ENCODE assay signal across 13 cellular contexts in the genomic region with DNA sequence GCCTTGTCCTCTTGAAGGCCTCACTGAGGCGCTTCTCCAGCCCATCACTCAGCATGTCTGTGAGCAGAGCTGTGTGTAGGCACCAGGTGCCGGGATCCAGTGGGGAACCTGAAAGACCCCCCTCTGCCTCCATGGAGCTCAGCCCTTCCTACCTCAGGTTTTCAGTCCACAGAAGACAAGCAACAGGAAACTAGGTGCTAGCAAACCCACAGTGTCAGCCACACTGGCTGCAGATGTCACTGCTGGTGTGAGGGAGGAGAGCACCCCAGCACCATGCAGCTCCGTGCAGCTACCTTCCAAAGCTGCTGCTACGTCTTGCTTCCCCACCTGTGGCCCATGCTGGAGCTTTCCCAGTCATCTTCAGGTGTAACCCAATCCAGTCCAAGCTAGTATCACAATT. TPM values are rescaled to one million over a fixed set of nuclear protein-coding genes. Genes with fewer than 3 reads are reported as not detected.
A peak's percentile ranks its signal among the peaks of the same experiment; 100 is the strongest.
DNase-seq lines count a peak whose midpoint lies in the region; ATAC-seq and TF ChIP-seq lines count a peak whose summit lies in the region.
"Had no signal": no experiment of that assay in that cellular context is flagged by ENCODE, and none has a peak within 500 bp of the region (broad histone marks: within the 10 kb centered on the region; RNA-seq: fewer than 3 reads in every experiment).

No MANE protein-coding gene starts in this region.

- H3K36me3 Mint-ChIP-seq in activated B cell treated with CpG ODN at 0.5 μM for 24 hours (ENCODE audit: low read depth): peaks cover 7% of the 10 kb centered on the region
- peaks cover 29% of the 10 kb centered on the region for H3K36me3 Mint-ChIP-seq in activated naive CD8-positive, alpha-beta T cell treated with anti-CD3 and anti-CD28 coated beads, Interleukin-2, amount 50 U/mL, for 24 hours (ENCODE audit: low read depth)

- H3K27me3 Mint-ChIP-seq in activated B cell treated with CpG ODN at 0.5 μM for 24 hours: no peaks in the 10 kb centered on the region
- H3K27me3 Mint-ChIP-seq in activated naive CD8-positive, alpha-beta T cell treated with anti-CD3 and anti-CD28 coated beads, Interleukin-2, amount 50 U/mL, for 24 hours: peaks cover 2% of the 10 kb centered on the region

- H3K9me3 Mint-ChIP-seq in activated B cell treated with CpG ODN at 0.5 μM for 24 hours: no peaks in the 10 kb centered on the region
- H3K9me3 Mint-ChIP-seq in activated naive CD8-positive, alpha-beta T cell treated with anti-CD3 and anti-CD28 coated beads, Interleukin-2, amount 50 U/mL, for 24 hours: no peaks in the 10 kb centered on the region

- TF ChIP-seq CTCF in activated B cell treated with CpG ODN at 0.5 μM for 24 hours (IDR thresholded peaks at IDR 0.05): no peak

- H3K4me3 Mint-ChIP-seq in activated B cell treated with CpG ODN at 0.5 μM for 24 hours: peak overlapping the region; percentile 53
- peak overlapping the region; percentile 76 for H3K4me3 Mint-ChIP-seq in activated naive CD8-positive, alpha-beta T cell treated with anti-CD3 and anti-CD28 coated beads, Interleukin-2, amount 50 U/mL, for 24 hours

- DNase-seq in activated T-cell treated with anti-CD3 and anti-CD28 coated beads, Interleukin-2, amount 50 U/mL, for 1 hour: peak; percentile 63
- DNase-seq in activated T-cell treated with anti-CD3 and anti-CD28 coated beads for 4 hours (no peak), activated B cell treated with CpG ODN at 0.5 μM for 24 hours (no peak), middle frontal gyrus (ENCODE audit: extremely low spot score, low spot score) (no peak), NCI-H446 (lab: John Stamatoyannopoulos, UW) (no peak), NOMO-1 treated with DMSO at 0.1 percent for 48 hours (lab: John Stamatoyannopoulos, UW; ENCODE audit: unreplicated experiment) (no peak)
- no peak for DNase-seq in activated naive CD8-positive, alpha-beta T cell treated with anti-CD3 and anti-CD28 coated beads, Interleukin-2, amount 50 U/mL, for 24 hours
- peak; percentile 48 for DNase-seq in stimulated activated naive CD8-positive, alpha-beta T cell treated with anti-CD3 and anti-CD28 coated beads, Interleukin-15, Interleukin-2, amounts not matched to agents 100 U/mL and 50 U/mL, for 24 hours
- DNase-seq: DMS79, NCI-H2171, PC-3, upper lobe of left lung had no signal

- H3K4me1 Mint-ChIP-seq in activated B cell treated with CpG ODN at 0.5 μM for 24 hours: peaks cover 70% of the 10 kb centered on the region
- peaks cover 87% of the 10 kb centered on the region for H3K4me1 Mint-ChIP-seq in activated naive CD8-positive, alpha-beta T cell treated with anti-CD3 and anti-CD28 coated beads, Interleukin-2, amount 50 U/mL, for 24 hours

- no peak for ATAC-seq in activated B cell treated with CpG ODN at 0.5 μM for 24 hours (ENCODE audit: low read depth)
- ATAC-seq in activated naive CD8-positive, alpha-beta T cell treated with anti-CD3 and anti-CD28 coated beads, Interleukin-2, amount 50 U/mL, for 24 hours: peak; percentile 33
- peak; percentile 23 for ATAC-seq in stimulated activated naive CD8-positive, alpha-beta T cell treated with anti-CD3 and anti-CD28 coated beads, Interleukin-15, Interleukin-2, amounts not matched to agents 100 U/mL and 50 U/mL, for 24 hours
- ATAC-seq: A549, PC-3 had no signal

- intact Hi-C loops in activated B cell treated with CpG ODN at 0.5 μM for 24 hours (cut with micrococcal nuclease): no loop called here

- POLR2A ChIA-PET in activated B cell treated with CpG ODN at 0.5 μM for 24 hours (lab: Charles Lee): interaction anchor here (0.5 to 0.6 kb wide), 2 partner anchors 11 to 106 kb away, joined by 3 to 6 read pairs; no protein-coding TSS in a partner anchor

- CTCF ChIA-PET in activated B cell treated with CpG ODN at 0.5 μM for 24 hours (lab: Charles Lee): interaction anchor here (1.0 to 2.3 kb wide), 2 partner anchors 12 to 15 kb away, joined by 3 to 9 read pairs; no protein-coding TSS in a partner anchor

- peak overlapping the region; percentile 53 for H3K27ac Mint-ChIP-seq in activated B cell treated with CpG ODN at 0.5 μM for 24 hours
- H3K27ac Mint-ChIP-seq in activated naive CD8-positive, alpha-beta T cell treated with anti-CD3 and anti-CD28 coated beads, Interleukin-2, amount 50 U/mL, for 24 hours: peak overlapping the region; percentile 96

RNA-seq across cellular contexts. Expression of a gene that starts 17.9 kb away (rescaled TPM):
- total RNA-seq in activated B cell treated with CpG ODN at 0.5 μM for 24 hours: 33.7 and 42.7 TPM in 2 replicates
- total RNA-seq: PC-3 had no signal

RNA-seq across cellular contexts. Expression of a gene that starts 58.0 kb away (rescaled TPM):
- 104 and 113 TPM in 2 replicates for total RNA-seq in activated B cell treated with CpG ODN at 0.5 μM for 24 hours

Comparison
In these comparisons a context has a peak if more than half of its experiments do, and no peak if none do; other contexts are left out.
1. DNase-seq: peak in activated T-cell treated with anti-CD3 and anti-CD28 coated beads, Interleukin-2, amount 50 U/mL, for 1 hour (single experiment) and stimulated activated naive CD8-positive, alpha-beta T cell treated with anti-CD3 and anti-CD28 coated beads, Interleukin-15, Interleukin-2, amounts not matched to agents 100 U/mL and 50 U/mL, for 24 hours (single experiment); none in activated T-cell treated with anti-CD3 and anti-CD28 coated beads for 4 hours (single experiment), activated B cell treated with CpG ODN at 0.5 μM for 24 hours (single experiment), activated naive CD8-positive, alpha-beta T cell treated with anti-CD3 and anti-CD28 coated beads, Interleukin-2, amount 50 U/mL, for 24 hours (single experiment), middle frontal gyrus (single experiment), NCI-H446 (0 of 2) and NOMO-1 treated with DMSO at 0.1 percent for 48 hours (single experiment).